Comparison of ENCODE assay signal across 1 cellular context in genomic region chr19:3304871-3305423, GRCh38.
TF ChIP-seq lines count a peak whose summit lies in the region.

No MANE protein-coding gene starts in this region.

TF ChIP-seq in K562, 482 proteins besides CTCF, POLR2A, EP300 and RAD21 (continued from another document):
- TF ChIP-seq E2F4 (CRISPR knock-in tag; IDR thresholded peaks at IDR 0.05; ENCODE audit: low read depth) (no peak), BRF2 (IDR thresholded peaks at IDR 0.05; ENCODE audit: borderline replicate concordance, insufficient read depth, insufficient read length) (no peak), ETV5 (CRISPR knock-in tag; IDR thresholded peaks at IDR 0.05; ENCODE audit: low read depth) (0 out of 2 replicates have a peak, but pooled peaks have one; percentile 43), ETV1 (tag; conservative IDR thresholded peaks at IDR 0.05; ENCODE audit: low read depth) (peak; percentile 62), TARDBP (IDR thresholded peaks at IDR 0.05) (no peak), TCF3 (CRISPR knock-in tag; IDR thresholded peaks at IDR 0.05) (no peak), MEIS2 (IDR thresholded peaks at IDR 0.05; ENCODE audit: partially characterized antibody) (peak; percentile 82), PKNOX1 (IDR thresholded peaks at IDR 0.05) (0 out of 2 replicates have a peak, but pooled peaks have one; percentile 34), MEF2A (IDR thresholded peaks at IDR 0.05; ENCODE audit: control insufficient read depth, low read depth, low read length) (no peak), ARID2 (IDR thresholded peaks at IDR 0.05) (0 out of 2 replicates have a peak, but pooled peaks have one; percentile 22), ZNF764 (CRISPR knock-in tag; IDR thresholded peaks at IDR 0.05; ENCODE audit: low read depth) (0 out of 2 replicates have a peak, but pooled peaks have one; percentile 59), VEZF1 (CRISPR knock-in tag; IDR thresholded peaks at IDR 0.05) (peak; percentile 42; the same call in 1 of the 2 replicates), SP1 (CRISPR knock-in tag; IDR thresholded peaks at IDR 0.05) (0 out of 2 replicates have a peak, but pooled peaks have one; percentile 33), ZNF384 (IDR thresholded peaks at IDR 0.05; ENCODE audit: low read depth, low read length) (peak; percentile 90), MAX (CRISPR knock-in tag; IDR thresholded peaks at IDR 0.05) (no peak), SMC3 (conservative IDR thresholded peaks at IDR 0.05; ENCODE audit: insufficient read depth, low read depth, low read length) (peak; percentile 45; the same call in 1 of the 2 replicates), RB1 (IDR thresholded peaks at IDR 0.05; ENCODE audit: low read depth) (peak; percentile 50; the same call in 1 of the 2 replicates)
